Comparison of ENCODE assay signal across 10 cellular contexts in the genomic region with DNA sequence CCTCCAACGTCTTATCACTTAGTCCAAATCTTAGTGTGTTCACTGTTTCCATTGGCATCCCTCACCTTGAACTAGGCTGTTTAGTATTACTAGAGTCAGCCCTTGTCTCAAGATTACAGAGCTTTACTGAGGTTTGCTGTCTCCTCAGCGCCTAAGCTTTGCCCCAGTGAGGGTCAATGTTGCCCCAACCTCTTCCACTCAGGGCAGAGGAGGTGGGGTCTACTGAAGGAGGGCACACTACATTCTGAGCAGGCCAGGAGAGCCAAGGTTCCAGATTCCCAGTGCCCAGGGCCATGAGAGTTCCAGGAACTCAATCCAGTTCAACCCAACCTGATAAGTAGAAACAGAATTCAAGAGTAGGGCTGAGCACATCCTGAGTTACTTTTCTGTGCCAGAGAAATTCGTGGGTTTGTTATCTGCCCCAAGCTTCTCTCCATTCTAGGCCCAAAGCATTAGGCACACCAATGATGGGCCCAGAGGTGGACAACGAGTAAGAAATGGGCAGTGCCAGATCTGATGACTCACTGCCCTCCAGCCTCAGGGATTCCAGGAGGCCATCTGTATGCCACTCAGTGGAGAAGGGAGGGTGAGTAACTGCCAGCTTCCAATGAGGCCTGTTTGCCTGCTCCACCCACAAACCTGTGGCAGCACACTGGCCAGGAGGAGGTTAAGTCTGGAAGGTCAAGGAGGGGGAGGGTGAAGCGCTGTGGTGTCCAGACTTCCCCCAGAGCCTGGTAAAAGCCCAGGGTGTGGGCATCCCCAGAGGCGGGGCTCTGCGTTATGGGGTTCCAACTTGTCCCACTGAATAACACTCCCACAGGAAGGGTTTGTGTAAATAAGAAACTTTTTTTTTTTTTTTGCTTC. TPM values are rescaled to one million over a fixed set of nuclear protein-coding genes. Genes with fewer than 3 reads are reported as not detected.
DNase-seq lines count a peak whose midpoint lies in the region; ATAC-seq and TF ChIP-seq lines count a peak whose summit lies in the region.
"Had no signal": no experiment of that assay in that cellular context is flagged by ENCODE, and none has a peak within 500 bp of the region (broad histone marks: within the 10 kb centered on the region; RNA-seq: fewer than 3 reads in every experiment).

No MANE protein-coding gene starts in this region.

- H4K20me1 ChIP-seq in SK-N-SH (ENCODE audit: insufficient read depth): peaks cover 7% of the 10 kb centered on the region; the same call in 1 of the 2 replicates

- peak in 1 of 2 experiments; percentile 53; a peak in 2 of 4 replicates for TF ChIP-seq EP300 in SK-N-SH (IDR thresholded peaks at IDR 0.05; ENCODE audit: borderline replicate concordance in 1 of 2, low read depth in 1 of 2, low read length in 1 of 2)

- H3K27me3 Mint-ChIP-seq in endothelial cell (ENCODE audit: unreplicated experiment): peaks cover 21% of the 10 kb centered on the region

- H3K79me2 ChIP-seq in SK-N-SH (ENCODE audit: insufficient read depth): peaks cover 11% of the 10 kb centered on the region; the same call in 1 of the 2 replicates

- H3K27ac ChIP-seq in SK-N-SH (ENCODE audit: low read depth in 2 of 2, low read length in 1 of 2): peak overlapping the region; percentile 75 to 93
- H3K27ac ChIP-seq in rectal smooth muscle tissue (ENCODE audit: low read depth, low read length): peak overlapping the region; percentile 77

- H3K9ac ChIP-seq in SK-N-SH: no peak overlapping the region
- H3K9ac ChIP-seq in rectal smooth muscle tissue (ENCODE audit: low read length): no peak overlapping the region

- TF ChIP-seq POLR2A in GM18505 (IDR thresholded peaks at IDR 0.05; ENCODE audit: borderline replicate concordance, extremely low read depth, insufficient read depth, insufficient read length): no peak

- H3K36me3 ChIP-seq in SK-N-SH (replicated peaks in 1 of 2; ENCODE audit: control insufficient read depth in 1 of 2, insufficient read depth in 2 of 2, low read length in 1 of 2): peaks cover 41 to 49% of the 10 kb centered on the region in 2 experiments
- H3K36me3 ChIP-seq in rectal smooth muscle tissue (ENCODE audit: control insufficient read depth, insufficient read depth, low read length): peaks cover 23% of the 10 kb centered on the region

- no peak; the same call in 1 of the 2 replicates for TF ChIP-seq RAD21 in SK-N-SH (IDR thresholded peaks at IDR 0.05; ENCODE audit: low read length)

- peaks cover 3% of the 10 kb centered on the region for H3K4me1 Mint-ChIP-seq in endothelial cell (ENCODE audit: unreplicated experiment)

- WGBS in SK-N-SH (ENCODE audit: low lambda C conversion rate): 37% methylated on average over 6 of the region's 7 CpGs

- H3K36me3 Mint-ChIP-seq in endothelial cell (ENCODE audit: low read depth, unreplicated experiment): peaks cover 30% of the 10 kb centered on the region

- ATAC-seq in GM18909 (IDR thresholded peaks at IDR 0.05; ENCODE audit: poor library complexity, unreplicated experiment): no peak
- ATAC-seq in GM18505 (IDR thresholded peaks at IDR 0.05; ENCODE audit: unreplicated experiment): no peak

- H3K4me3 Mint-ChIP-seq in endothelial cell (ENCODE audit: unreplicated experiment): no peak overlapping the region

- peak; percentile 96 for DNase-seq in EL
- DNase-seq in SK-N-SH: peak; percentile 85
- DNase-seq in fibroblast of villous mesenchyme (ENCODE audit: low read depth): peak; percentile 82
- DNase-seq in activated CD4-positive, alpha-beta T cell treated with anti-CD3 and anti-CD28 coated beads for 1 hour: no peak
- no peak for DNase-seq in endothelial cell (ENCODE audit: low spot score)
- DNase-seq: activated gamma-delta T cell treated with Interleukin-2 at 50 U/mL for 16 hours had no signal

- no peaks in the 10 kb centered on the region for H3K9me2 ChIP-seq in SK-N-SH

- no peaks in the 10 kb centered on the region for H3K9me3 ChIP-seq in SK-N-SH

- no peak for TF ChIP-seq CTCF in SK-N-SH (IDR thresholded peaks at IDR 0.05)
- no peak for TF ChIP-seq CTCF in fibroblast of villous mesenchyme (IDR thresholded peaks at IDR 0.05; ENCODE audit: insufficient read depth, low read depth, low read length)
- TF ChIP-seq CTCF in endothelial cell (IDR thresholded peaks at IDR 0.05; ENCODE audit: unreplicated experiment): no peak

- peaks cover 13 to 30% of the 10 kb centered on the region in 2 experiments for H3K4me1 ChIP-seq in SK-N-SH (ENCODE audit: control insufficient read depth in 1 of 2, insufficient read depth in 2 of 2, low read depth in 1 of 2, low read length in 1 of 2)
- H3K4me1 ChIP-seq in rectal smooth muscle tissue (ENCODE audit: control insufficient read depth, insufficient read depth, low read length): peaks cover 11% of the 10 kb centered on the region

- POLR2A ChIA-PET in SK-N-SH (lab: Yijun Ruan, JAX): interaction anchor here (0.8 to 3.4 kb wide), 7 partner anchors 8 to 89 kb away, joined by 3 to 33 read pairs (median 5); partner anchors contain the start of genes PLEKHH3 and TUBG2

- no peak overlapping the region for H2AFZ ChIP-seq in SK-N-SH (ENCODE audit: low read depth)

- H3K4me3 ChIP-seq in SK-N-SH (ENCODE audit: low read depth in 2 of 2, low read length in 1 of 2) (no peak overlapping the region), fibroblast of villous mesenchyme (ENCODE audit: low read depth, low read length) (no peak overlapping the region), rectal smooth muscle tissue (ENCODE audit: low read length) (no peak overlapping the region)

- CTCF ChIA-PET in SK-N-SH (lab: Yijun Ruan, JAX): interaction anchor here (0.7 to 11.0 kb wide), 10 partner anchors 10 to 106 kb away, joined by 3 to 121 read pairs (median 6); partner anchors contain the start of genes PLEKHH3, PSMC3IP, RETREG3 and TUBG1

- no peaks in the 10 kb centered on the region for H3K27me3 ChIP-seq in SK-N-SH (ENCODE audit: insufficient read depth)
- no peaks in the 10 kb centered on the region for H3K27me3 ChIP-seq in rectal smooth muscle tissue (ENCODE audit: control insufficient read depth, insufficient read depth, low read length)

- H3K27ac Mint-ChIP-seq in endothelial cell (ENCODE audit: unreplicated experiment): no peak overlapping the region
- H3K27ac Mint-ChIP-seq: progenitor cell of endocrine pancreas had no signal

- peak overlapping the region; percentile 52; the same call in 1 of the 2 replicates for H3K4me2 ChIP-seq in SK-N-SH

- no peaks in the 10 kb centered on the region for H3K9me3 Mint-ChIP-seq in endothelial cell (ENCODE audit: unreplicated experiment)

- peaks cover 18% of the 10 kb centered on the region for H3F3A ChIP-seq in SK-N-SH (replicated peaks; ENCODE audit: insufficient read depth)

TF ChIP-seq in SK-N-SH, 30 proteins besides CTCF, POLR2A, EP300 and RAD21 (continues in another document):
- TF ChIP-seq RXRA (IDR thresholded peaks at IDR 0.05; ENCODE audit: borderline replicate concordance, low read depth): no peak
- TF ChIP-seq IRF3 (IDR thresholded peaks at IDR 0.05; ENCODE audit: low read depth, low read length): no peak
- no peak for TF ChIP-seq SIN3A (IDR thresholded peaks at IDR 0.05; ENCODE audit: borderline replicate concordance, low read depth, low read length)
- no peak for TF ChIP-seq EZH2phosphoT487 (IDR thresholded peaks at IDR 0.05; ENCODE audit: borderline replicate concordance, low read depth)
- peak; percentile 77 for TF ChIP-seq JUND (IDR thresholded peaks at IDR 0.05)

RNA-seq across cellular contexts. Expression of gene TUBG2, which starts 8.2 kb away (rescaled TPM):
- 27.6 and 33.9 TPM in 2 replicates for polyA plus RNA-seq in SK-N-SH (2012; rRNA removed)
- polyA plus RNA-seq in SK-N-SH (2012; cell fraction: cytosol; rRNA removed): 14.4 and 21.3 TPM in 2 replicates
- 210 and 236 TPM in 2 replicates for polyA plus RNA-seq in SK-N-SH (2012; cell fraction: nucleus; rRNA removed)
- 11.7 and 13.2 TPM in 2 replicates for total RNA-seq in fibroblast of villous mesenchyme
- 19.7 TPM for total RNA-seq in endothelial cell (ENCODE audit: unreplicated experiment)

RNA-seq across cellular contexts. Expression of gene PLEKHH3, which starts 9.5 kb away (rescaled TPM):
- 9.8 and 12.8 TPM in 2 replicates for polyA plus RNA-seq in SK-N-SH (2012; rRNA removed)
- 5.9 and 8.6 TPM in 2 replicates for polyA plus RNA-seq in SK-N-SH (2012; cell fraction: cytosol; rRNA removed)
- 22.9 and 29.8 TPM in 2 replicates for polyA plus RNA-seq in SK-N-SH (2012; cell fraction: nucleus; rRNA removed)
- total RNA-seq in fibroblast of villous mesenchyme (13.8 and 15.1 TPM in 2 replicates), endothelial cell (ENCODE audit: unreplicated experiment) (25.2 TPM)

RNA-seq across cellular contexts. Expression of gene CCR10, which starts 14.3 kb away (rescaled TPM):
- polyA plus RNA-seq in SK-N-SH (2012; rRNA removed): 2.2 and 3.1 TPM in 2 replicates
- 1.2 and 1.7 TPM in 2 replicates for polyA plus RNA-seq in SK-N-SH (2012; cell fraction: cytosol; rRNA removed)
- 11.5 and 25.8 TPM in 2 replicates for polyA plus RNA-seq in SK-N-SH (2012; cell fraction: nucleus; rRNA removed)
- total RNA-seq in fibroblast of villous mesenchyme (4.5 and 6.5 TPM in 2 replicates), endothelial cell (ENCODE audit: unreplicated experiment) (1.2 TPM)

RNA-seq across cellular contexts. Expression of gene CNTNAP1, which starts 15.0 kb away (rescaled TPM):
- polyA plus RNA-seq in SK-N-SH (2012; rRNA removed): 74.3 and 92.7 TPM in 2 replicates
- 31.9 and 45.9 TPM in 2 replicates for polyA plus RNA-seq in SK-N-SH (2012; cell fraction: cytosol; rRNA removed)
- 213 and 214 TPM in 2 replicates for polyA plus RNA-seq in SK-N-SH (2012; cell fraction: nucleus; rRNA removed)
- total RNA-seq in fibroblast of villous mesenchyme: 45.4 and 60.5 TPM in 2 replicates
- 8.9 TPM for total RNA-seq in endothelial cell (ENCODE audit: unreplicated experiment)

RNA-seq across cellular contexts. Expression of gene TUBG1, which starts 57.8 kb away (rescaled TPM):
- 72.4 and 145 TPM in 2 replicates for polyA plus RNA-seq in SK-N-SH (2012; rRNA removed)
- polyA plus RNA-seq in SK-N-SH (2012; cell fraction: cytosol; rRNA removed): 71.0 and 92.6 TPM in 2 replicates
- polyA plus RNA-seq in SK-N-SH (2012; cell fraction: nucleus; rRNA removed): 112 and 144 TPM in 2 replicates
- total RNA-seq in fibroblast of villous mesenchyme (36.1 and 52.2 TPM in 2 replicates), endothelial cell (ENCODE audit: unreplicated experiment) (54.5 TPM)

Comparison
In these comparisons a context has a peak if more than half of its experiments do, and no peak if none do; other contexts are left out.
1. DNase-seq: peak in EL (single experiment), SK-N-SH (single experiment) and fibroblast of villous mesenchyme (single experiment); none in activated CD4-positive, alpha-beta T cell treated with anti-CD3 and anti-CD28 coated beads for 1 hour (single experiment) and endothelial cell (single experiment).